Comparison of ENCODE assay signal across 10 cellular contexts in the genomic region with DNA sequence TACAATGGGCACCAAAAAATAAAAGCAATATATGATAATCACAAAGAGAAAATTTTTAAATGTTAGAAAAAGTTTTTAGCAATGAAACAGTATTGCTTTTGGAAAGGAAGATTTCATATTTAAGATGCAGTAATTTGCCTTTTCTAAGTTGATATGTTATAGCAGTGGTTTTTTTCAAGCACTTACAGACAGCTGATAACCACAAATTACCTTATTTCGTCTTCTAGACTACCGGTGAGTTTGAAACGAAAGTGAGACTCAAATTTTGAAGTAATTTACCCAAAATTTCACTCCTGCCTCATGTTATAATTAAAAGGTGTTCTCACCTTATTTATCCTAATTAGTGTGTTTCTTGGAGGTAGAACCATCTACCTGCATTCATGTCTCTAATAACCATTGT.
"Had no signal": no experiment of that assay in that cellular context is flagged by ENCODE, and none has a peak within 500 bp of the region (broad histone marks: within the 10 kb centered on the region; RNA-seq: fewer than 3 reads in every experiment).

No MANE protein-coding gene starts in this region.

- ATAC-seq: GM23338, HCT116, HepG2, K562 had no signal

- H3K9me3 Mint-ChIP-seq: GM23338 had no signal

- DNase-seq: HFFc6, IMR-90 had no signal

- H3K9me3 ChIP-seq: HAP-1 had no signal

- FAIRE-seq: H1, H54, HepG2, K562 had no signal

- H3K27ac ChIP-seq: HL-60 had no signal

- H3K27ac Mint-ChIP-seq: GM23338, HFFc6 had no signal

- H3K4me1 ChIP-seq: HAP-1 had no signal

- H3K36me3 ChIP-seq: HAP-1 had no signal

- H3K4me3 Mint-ChIP-seq: GM23338, HFFc6 had no signal

- H3K4me3 ChIP-seq: GM23338, HAP-1, K562 had no signal
